28 cellular contexts compared by ENCODE assay signal in the genomic region with DNA sequence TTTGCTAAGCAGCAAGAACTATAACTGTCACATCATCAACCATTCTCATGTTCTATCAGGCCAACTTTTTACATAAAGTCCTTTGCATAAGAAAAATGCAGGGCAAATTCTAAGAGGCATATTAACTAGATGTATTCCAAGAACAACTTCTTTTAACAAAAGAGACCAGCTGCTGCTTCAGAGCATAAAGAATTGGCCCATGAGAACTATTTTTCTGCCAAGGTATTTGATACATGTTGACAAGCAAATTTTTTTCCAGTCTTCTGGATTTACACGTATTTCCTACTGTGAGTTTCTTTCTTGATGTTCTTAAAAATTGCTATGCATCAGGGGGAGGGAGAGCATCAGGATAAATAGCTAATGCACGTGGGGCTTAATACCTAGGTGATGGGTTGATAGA. TPM values are rescaled to one million over a fixed set of nuclear protein-coding genes. Genes with fewer than 3 reads are reported as not detected.
DNase-seq lines count a peak whose midpoint lies in the region; FAIRE-seq and TF ChIP-seq lines count a peak whose summit lies in the region.
"Had no signal": no experiment of that assay in that cellular context is flagged by ENCODE, and none has a peak within 500 bp of the region (broad histone marks: within the 10 kb centered on the region; RNA-seq: fewer than 3 reads in every experiment).

No MANE protein-coding gene starts in this region.

- intact Hi-C loops in kidney (cut with DNase I) = no loop called here

- TF ChIP-seq CTCF in astrocyte of the cerebellum (IDR thresholded peaks at IDR 0.05; ENCODE audit: low read depth, low read length, missing control alignments) = no peak
- TF ChIP-seq CTCF in fibroblast of pulmonary artery (IDR thresholded peaks at IDR 0.05; ENCODE audit: low read length, missing control alignments) = no peak
- TF ChIP-seq CTCF in nephron (IDR thresholded peaks at IDR 0.05; ENCODE audit: unreplicated experiment in 3 of 3) = no peak
- no peak for TF ChIP-seq CTCF in kidney (IDR thresholded peaks at IDR 0.05; ENCODE audit: borderline replicate concordance, extremely low read depth, insufficient read depth)

- H3K4me1 Mint-ChIP-seq in nephron = peaks cover 30% of the 10 kb centered on the region
- H3K4me1 Mint-ChIP-seq: CD14-positive monocyte; CD4-positive, alpha-beta memory T cell; CD4-positive, CD25-positive, alpha-beta regulatory T cell; CD8-positive, alpha-beta memory T cell had no signal

- no peaks in the 10 kb centered on the region for H3K27me3 Mint-ChIP-seq in nephron (ENCODE audit: low read depth)

- in situ Hi-C loops in astrocyte of the cerebellum (cut with HindIII; ENCODE audit: low sequenced_read_pairs) = no loop called here

- H3K4me3 Mint-ChIP-seq in nephron = no peak overlapping the region
- H3K4me3 Mint-ChIP-seq: CD14-positive monocyte; CD4-positive, alpha-beta memory T cell; CD4-positive, CD25-positive, alpha-beta regulatory T cell; CD8-positive, alpha-beta memory T cell had no signal

- no peak overlapping the region for H3K27ac ChIP-seq in kidney (ENCODE audit: low read depth in 2 of 2, low read length in 2 of 2)
- H3K27ac ChIP-seq: BLaER1 had no signal

- DNase-seq in astrocyte of the cerebellum (ENCODE audit: low read depth) (peak; percentile 43), fibroblast of pulmonary artery (ENCODE audit: low read depth) (peak; percentile 35), kidney (no peak), GM19238 (ENCODE audit: insufficient read length, low spot score) (no peak), DMS53 treated with DMSO at 0.1 percent for 48 hours (lab: John Stamatoyannopoulos, UW; ENCODE audit: unreplicated experiment) (no peak), NCI-H146 (lab: John Stamatoyannopoulos, UW) (no peak)
- DNase-seq: 8988T; ACHN; BE2C; C1 segment of cervical spinal cord; CD4-positive, alpha-beta memory T cell; CD4-positive, CD25-positive, alpha-beta regulatory T cell; CD8-positive, alpha-beta memory T cell; COR-L47; DMS 273 treated with DMSO at 0.1 percent for 48 hours; DMS153; DMS53; DMS79 treated with DMSO at 0.1 percent for 48 hours; GF-D8 had no signal

- peak overlapping the region in 2 of 3 experiments; percentile 50 to 70 for H3K27ac Mint-ChIP-seq in nephron
- H3K27ac Mint-ChIP-seq: CD14-positive monocyte; CD4-positive, CD25-positive, alpha-beta regulatory T cell; CD8-positive, alpha-beta memory T cell had no signal

- H3K9me3 ChIP-seq in kidney (ENCODE audit: control insufficient read depth in 1 of 2, low read length in 2 of 2) = no peaks in the 10 kb centered on the region
- H3K9me3 ChIP-seq: BE2C had no signal

- no peaks in the 10 kb centered on the region for H3K36me3 ChIP-seq in kidney (ENCODE audit: control insufficient read depth in 1 of 2, insufficient read depth in 2 of 2, low read length in 2 of 2)
- H3K36me3 ChIP-seq: BE2C, BLaER1 had no signal

- no peak overlapping the region for H3K9ac ChIP-seq in kidney (ENCODE audit: low read length in 2 of 2)
- H3K9ac ChIP-seq: BLaER1 had no signal

- H3K4me3 ChIP-seq in astrocyte of the cerebellum (ENCODE audit: low read depth, low read length) (no peak overlapping the region), fibroblast of pulmonary artery (replicated peaks; ENCODE audit: low read depth, low read length) (no peak overlapping the region), kidney (ENCODE audit: low read length in 2 of 2) (no peak overlapping the region)
- H3K4me3 ChIP-seq: BLaER1 had no signal

- peaks cover 3% of the 10 kb centered on the region for H3K9me3 Mint-ChIP-seq in nephron

- FAIRE-seq in kidney (lab: Jason Lieb, UNC) = no peak
- FAIRE-seq: A204.1, G401.6, GM12891, GM18507, GM19239 had no signal

- H3K36me3 Mint-ChIP-seq in nephron (ENCODE audit: low read depth) = peaks cover 7% of the 10 kb centered on the region
- H3K36me3 Mint-ChIP-seq: CD14-positive monocyte; CD4-positive, alpha-beta memory T cell; CD4-positive, CD25-positive, alpha-beta regulatory T cell; CD8-positive, alpha-beta memory T cell had no signal

- H3K4me1 ChIP-seq in kidney (ENCODE audit: control insufficient read depth in 1 of 2, insufficient read depth in 1 of 2, low read depth in 1 of 2, low read length in 2 of 2) = no peaks in the 10 kb centered on the region
- H3K4me1 ChIP-seq: BE2C, BLaER1 had no signal

RNA-seq across cellular contexts. Expression of gene GLT8D2, which starts 27.2 kb away (rescaled TPM):
- total RNA-seq in kidney = 7.7 TPM
- 7.0 TPM for polyA plus RNA-seq in kidney (ENCODE audit: insufficient read depth, low read depth, low replicate concordance)
- total RNA-seq: A673; CD4-positive, alpha-beta memory T cell; CD4-positive, CD25-positive, alpha-beta regulatory T cell had no signal
- polyA plus RNA-seq: CD14-positive monocyte; CD4-positive, CD25-positive, alpha-beta regulatory T cell; CD8-positive, alpha-beta memory T cell had no signal

RNA-seq across cellular contexts. Expression of gene HCFC2, which starts 41.5 kb away (rescaled TPM):
- 18.1 TPM for total RNA-seq in kidney
- polyA plus RNA-seq in kidney (ENCODE audit: insufficient read depth, low read depth, low replicate concordance) = 6.0 TPM

RNA-seq across cellular contexts. Expression of gene TDG, which starts 57.1 kb away (rescaled TPM):
- 17.2 TPM for total RNA-seq in kidney
- polyA plus RNA-seq in kidney (ENCODE audit: insufficient read depth, low read depth, low replicate concordance) = 9.2 TPM

Comparison
In these comparisons a context has a peak if more than half of its experiments do, and no peak if none do; other contexts are left out.
1. DNase-seq: peak in astrocyte of the cerebellum (single experiment) and fibroblast of pulmonary artery (single experiment); none in kidney (single experiment), GM19238 (single experiment), DMS53 treated with DMSO at 0.1 percent for 48 hours (single experiment) and NCI-H146 (single experiment).